29 cellular contexts compared by ENCODE assay signal in the genomic region with DNA sequence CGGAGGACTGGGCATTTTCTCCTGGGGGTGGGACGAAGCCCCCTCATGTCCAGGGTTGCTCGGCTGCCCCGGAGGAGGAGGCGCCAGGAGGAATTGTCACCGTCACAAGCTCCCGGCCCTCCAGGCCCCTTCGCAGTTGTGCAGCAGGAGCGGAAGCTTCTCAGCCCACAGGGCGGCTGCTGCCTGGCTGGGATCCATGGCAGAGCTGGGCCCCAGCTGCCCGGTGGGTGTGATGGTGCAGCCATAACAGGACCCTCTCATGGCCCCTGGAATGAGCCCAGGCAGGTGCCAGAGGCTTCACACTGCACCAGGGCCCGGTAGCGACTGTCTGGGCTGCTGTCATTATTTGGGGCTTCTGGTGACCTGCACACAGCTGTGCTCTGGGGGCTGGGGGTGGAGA. TPM values are rescaled to one million over a fixed set of nuclear protein-coding genes. Genes with fewer than 3 reads are reported as not detected.
"Had no signal": no experiment of that assay in that cellular context is flagged by ENCODE, and none has a peak within 500 bp of the region (broad histone marks: within the 10 kb centered on the region; RNA-seq: fewer than 3 reads in every experiment).

No MANE protein-coding gene starts in this region.

- H3K79me2 ChIP-seq: hepatocyte had no signal

- H2AFZ ChIP-seq: hepatocyte had no signal

- H3K4me3 Mint-ChIP-seq: endodermal cell; naive thymus-derived CD8-positive, alpha-beta T cell; nephron progenitor cell; stimulated activated naive CD8-positive, alpha-beta T cell treated with anti-CD3 and anti-CD28 coated beads, Interleukin-15, amount 100 ng/mL, for 72 hours had no signal

- ATAC-seq: esophagus mucosa; gastrocnemius medialis; left colon; naive thymus-derived CD8-positive, alpha-beta T cell; pancreas; stimulated activated naive CD8-positive, alpha-beta T cell treated with anti-CD3 and anti-CD28 coated beads, Interleukin-15, amount 100 ng/mL, for 72 hours had no signal

- H3K27ac Mint-ChIP-seq: endodermal cell; naive thymus-derived CD8-positive, alpha-beta T cell; nephron progenitor cell had no signal

- H3K27ac ChIP-seq: cardiac muscle cell, epithelial cell of prostate, gastrocnemius medialis, hepatocyte, left ventricle myocardium inferior, lower lobe of right lung, pancreas, sigmoid colon, spleen, testis, tibial artery, upper lobe of left lung had no signal

- H3K4me1 Mint-ChIP-seq: endodermal cell; nephron progenitor cell; stimulated activated naive CD8-positive, alpha-beta T cell treated with anti-CD3 and anti-CD28 coated beads, Interleukin-15, amount 100 ng/mL, for 72 hours had no signal

- H3K4me1 ChIP-seq: gastrocnemius medialis, left ventricle myocardium inferior, lower lobe of right lung, pancreas, sigmoid colon, spleen, testis, tibial artery, upper lobe of left lung had no signal

- H3K4me3 ChIP-seq: cardiac muscle cell, gastrocnemius medialis, hepatocyte, left ventricle myocardium inferior, lower lobe of right lung, pancreas, sigmoid colon, spleen, testis, tibial artery, upper lobe of left lung had no signal

- DNase-seq: effector CD8-positive, alpha-beta T cell; endodermal cell; foreskin fibroblast; gastrocnemius medialis; left colon; left ventricle myocardium inferior; lower lobe of right lung; nephron progenitor cell; occipital lobe; sigmoid colon; spleen; stimulated activated CD4-positive, alpha-beta T cell treated with anti-CD3 and anti-CD28 coated beads, Interleukin-2, amount 100 ng/mL, for 48 hours; stimulated activated naive CD4-positive, alpha-beta T cell; stimulated activated naive CD8-positive, alpha-beta T cell treated with anti-CD3 and anti-CD28 coated beads, Interleukin-15, amount 100 ng/mL, for 72 hours; testis; tibial artery had no signal

- H3K9me3 ChIP-seq: gastrocnemius medialis, lower lobe of right lung, pancreas, sigmoid colon, testis, tibial artery had no signal

- H3K4me2 ChIP-seq: hepatocyte had no signal

- H3K36me3 ChIP-seq: cardiac muscle cell, gastrocnemius medialis, left ventricle myocardium inferior, lower lobe of right lung, pancreas, sigmoid colon, spleen, upper lobe of left lung had no signal

- H3K27me3 ChIP-seq: cardiac muscle cell, gastrocnemius medialis, hepatocyte, pancreas, sigmoid colon, spleen, testis, tibial artery, upper lobe of left lung had no signal

RNA-seq across cellular contexts. Expression of a gene that starts 54.9 kb away (rescaled TPM):
- total RNA-seq: cardiac muscle cell; endodermal cell; esophagus mucosa; gastrocnemius medialis; glomerular endothelial cell; hepatocyte; kidney epithelial cell; left ventricle myocardium inferior; lower lobe of right lung; mesenteric fat pad; myocyte; naive thymus-derived CD8-positive, alpha-beta T cell; occipital lobe; pancreas; posterior vena cava; sigmoid colon; skeletal muscle tissue; spleen; testis; upper lobe of left lung had no signal
- polyA plus RNA-seq: hepatocyte; naive thymus-derived CD8-positive, alpha-beta T cell; pancreas; spleen had no signal
